1 cellular context compared by ENCODE assay signal in genomic region chr10:121113385-121113696, GRCh38.
TF ChIP-seq lines count a peak whose summit lies in the region.

No MANE protein-coding gene starts in this region.

TF ChIP-seq in H1, 55 proteins besides CTCF, POLR2A, EP300 and RAD21:
- TF ChIP-seq RBBP5 (IDR thresholded peaks at IDR 0.05; ENCODE audit: borderline replicate concordance, low read depth, low read length) (no peak), GTF2F1 (IDR thresholded peaks at IDR 0.05; ENCODE audit: borderline replicate concordance, low read depth, low read length) (no peak), SRF (IDR thresholded peaks at IDR 0.05; ENCODE audit: low read depth, low read length) (no peak), MAX (IDR thresholded peaks at IDR 0.05) (no peak), HDAC2 (IDR thresholded peaks at IDR 0.05; ENCODE audit: borderline replicate concordance in 1 of 2, low read depth in 2 of 2, low read length in 2 of 2) (no peak), EGR1 (IDR thresholded peaks at IDR 0.05; ENCODE audit: borderline replicate concordance, low read depth, low read length) (no peak), EZH2 (IDR thresholded peaks at IDR 0.05; ENCODE audit: low read depth, low read length, severe bottlenecking) (no peak), MAFK (IDR thresholded peaks at IDR 0.05; ENCODE audit: low read depth, low read length) (no peak), SP2 (IDR thresholded peaks at IDR 0.05; ENCODE audit: low read length) (no peak), USF2 (IDR thresholded peaks at IDR 0.05; ENCODE audit: low read length) (no peak), SP1 (IDR thresholded peaks at IDR 0.05; ENCODE audit: low read depth, low read length) (no peak), CBX8 (IDR thresholded peaks at IDR 0.05; ENCODE audit: borderline replicate concordance, low read depth, low read length) (no peak), POLR2AphosphoS5 (IDR thresholded peaks at IDR 0.05; ENCODE audit: low read depth, low read length) (no peak)
- TF ChIP-seq, protein P1, sequence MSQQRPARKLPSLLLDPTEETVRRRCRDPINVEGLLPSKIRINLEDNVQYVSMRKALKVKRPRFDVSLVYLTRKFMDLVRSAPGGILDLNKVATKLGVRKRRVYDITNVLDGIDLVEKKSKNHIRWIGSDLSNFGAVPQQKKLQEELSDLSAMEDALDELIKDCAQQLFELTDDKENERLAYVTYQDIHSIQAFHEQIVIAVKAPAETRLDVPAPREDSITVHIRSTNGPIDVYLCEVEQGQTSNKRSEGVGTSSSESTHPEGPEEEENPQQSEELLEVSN (IDR thresholded peaks at IDR 0.05): no peak
- TF ChIP-seq, protein P2, sequence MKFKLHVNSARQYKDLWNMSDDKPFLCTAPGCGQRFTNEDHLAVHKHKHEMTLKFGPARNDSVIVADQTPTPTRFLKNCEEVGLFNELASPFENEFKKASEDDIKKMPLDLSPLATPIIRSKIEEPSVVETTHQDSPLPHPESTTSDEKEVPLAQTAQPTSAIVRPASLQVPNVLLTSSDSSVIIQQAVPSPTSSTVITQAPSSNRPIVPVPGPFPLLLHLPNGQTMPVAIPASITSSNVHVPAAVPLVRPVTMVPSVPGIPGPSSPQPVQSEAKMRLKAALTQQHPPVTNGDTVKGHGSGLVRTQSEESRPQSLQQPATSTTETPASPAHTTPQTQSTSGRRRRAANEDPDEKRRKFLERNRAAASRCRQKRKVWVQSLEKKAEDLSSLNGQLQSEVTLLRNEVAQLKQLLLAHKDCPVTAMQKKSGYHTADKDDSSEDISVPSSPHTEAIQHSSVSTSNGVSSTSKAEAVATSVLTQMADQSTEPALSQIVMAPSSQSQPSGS (IDR thresholded peaks at IDR 0.05; ENCODE audit: low read length): no peak
